1 cellular context compared by ENCODE assay signal in the genomic region with DNA sequence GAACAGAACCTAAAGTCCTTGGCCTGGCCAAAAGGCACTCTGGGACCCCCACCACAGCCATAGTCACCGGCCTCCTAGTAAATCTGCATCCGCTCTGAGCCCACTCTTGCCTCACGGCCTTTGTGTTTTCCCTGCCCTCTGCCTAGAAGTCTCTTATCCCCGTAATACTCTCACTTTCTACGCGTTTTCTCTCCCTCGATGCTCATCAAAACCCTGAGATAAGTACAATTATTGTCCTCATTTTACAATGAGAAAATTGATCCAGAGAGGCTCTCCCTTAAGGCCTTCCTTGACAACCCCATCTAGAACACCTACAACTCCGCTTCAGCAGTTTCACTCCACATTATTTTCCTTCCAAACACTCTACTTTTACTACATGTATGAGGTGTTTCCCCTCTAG.
TF ChIP-seq lines count a peak whose summit lies in the region.

No MANE protein-coding gene starts in this region.

TF ChIP-seq in endothelial cell of umbilical vein, 7 proteins besides CTCF, POLR2A, EP300 and RAD21:
- no peak for TF ChIP-seq MYC (IDR thresholded peaks at IDR 0.05; ENCODE audit: low read depth, low read length)
- TF ChIP-seq JUN (IDR thresholded peaks at IDR 0.05; ENCODE audit: borderline replicate concordance, insufficient read depth, insufficient read length, low read depth): no peak
- TF ChIP-seq GATA2 (IDR thresholded peaks at IDR 0.05; ENCODE audit: insufficient read depth, insufficient read length, low read depth, low read length): no peak
- TF ChIP-seq FOS (IDR thresholded peaks at IDR 0.05; ENCODE audit: borderline replicate concordance, insufficient read depth, low read length): no peak
- TF ChIP-seq EZH2 (IDR thresholded peaks at IDR 0.05; ENCODE audit: borderline replicate concordance, low read depth, low read length, severe bottlenecking): no peak
- TF ChIP-seq POLR2AphosphoS5 (IDR thresholded peaks at IDR 0.05; ENCODE audit: insufficient read depth, low read depth, low read length): no peak
- TF ChIP-seq, protein P1, sequence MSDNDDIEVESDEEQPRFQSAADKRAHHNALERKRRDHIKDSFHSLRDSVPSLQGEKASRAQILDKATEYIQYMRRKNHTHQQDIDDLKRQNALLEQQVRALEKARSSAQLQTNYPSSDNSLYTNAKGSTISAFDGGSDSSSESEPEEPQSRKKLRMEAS (IDR thresholded peaks at IDR 0.05; ENCODE audit: insufficient read depth, insufficient read length): no peak
